In genomic region chr10:129059977-129060376, GRCh38 we compare ENCODE assay signal across 38 cellular contexts.
"Had no signal": no experiment of that assay in that cellular context is flagged by ENCODE, and none has a peak within 500 bp of the region (broad histone marks: within the 10 kb centered on the region; RNA-seq: fewer than 3 reads in every experiment).

No MANE protein-coding gene starts in this region.

- DNase-seq: activated B cell treated with CpG ODN at 0.5 μM for 24 hours; activated CD4-positive, alpha-beta memory T cell treated with anti-CD3 and anti-CD28 coated beads for 36 hours; activated CD4-positive, alpha-beta T cell treated with anti-CD3 and anti-CD28 coated beads for 4 hours; activated CD4-positive, alpha-beta T cell treated with anti-CD3 and anti-CD28 coated beads, Interleukin-2, amount 10 ng/mL, durations not matched to agents 24 days and 14 days; activated CD4-positive, alpha-beta T cell treated with anti-CD3 and anti-CD28 coated beads, Interleukin-2, amount 50 U/mL, for 1 hour; activated CD4-positive, alpha-beta T cell treated with anti-CD3 and anti-CD28 coated beads, Interleukin-2, amount 50 U/mL, for 4 hours; activated CD4-positive, CD25-positive, alpha-beta regulatory T cell treated with anti-CD3 and anti-CD28 coated beads, Interleukin-2, amount 50 U/mL, for 72 hours; activated CD8-positive, alpha-beta memory T cell treated with anti-CD3 and anti-CD28 coated beads, Interleukin-2, amount 50 U/mL, for 4 hours; activated effector memory CD4-positive, alpha-beta T cell treated with anti-CD3 and anti-CD28 coated beads, Interleukin-2, amount 50 U/mL, for 16 hours; activated gamma-delta T cell treated with Interleukin-2 at 50 U/mL for 16 hours; activated naive CD4-positive, alpha-beta T cell; activated naive CD4-positive, alpha-beta T cell treated with anti-CD3 and anti-CD28 coated beads for 36 hours; activated naive CD4-positive, alpha-beta T cell treated with anti-CD3 and anti-CD28 coated beads, Interleukin-2, amount 50 U/mL, for 16 hours; activated naive CD8-positive, alpha-beta T cell treated with anti-CD3 and anti-CD28 coated beads for 36 hours; activated T-cell treated with anti-CD3 and anti-CD28 coated beads for 4 hours; activated T-cell treated with anti-CD3 and anti-CD28 coated beads, Interleukin-2, amount 50 U/mL, for 1 hour; activated T-cell treated with anti-CD3 and anti-CD28 coated beads, Interleukin-2, amount 50 U/mL, for 4 hours; activated T-cell treated with anti-CD3 and anti-CD28 coated beads, Interleukin-2, amount 50 U/mL, for 72 hours; adrenal gland; amniotic stem cell; aorta; body of pancreas; brain microvascular endothelial cell; caudate nucleus; cerebellar nuclear complex; T-helper 1 cell; T-helper 2 cell; T-helper 9 cell had no signal

- H3K9me3 Mint-ChIP-seq: activated B cell treated with CpG ODN at 0.5 μM for 24 hours; activated CD4-positive, alpha-beta memory T cell treated with anti-CD3 and anti-CD28 coated beads for 36 hours; activated CD4-positive, alpha-beta T cell treated with anti-CD3 and anti-CD28 coated beads, Interleukin-2, amount 10 ng/mL, durations not matched to agents 24 days and 14 days; activated naive CD4-positive, alpha-beta T cell treated with anti-CD3 and anti-CD28 coated beads for 36 hours; activated naive CD4-positive, alpha-beta T cell treated with anti-CD3 and anti-CD28 coated beads, Interleukin-2, amount 50 U/mL, for 72 hours; activated naive CD8-positive, alpha-beta T cell treated with anti-CD3 and anti-CD28 coated beads for 36 hours; activated T-cell treated with anti-CD3 and anti-CD28 coated beads, Interleukin-2, amount 50 U/mL, for 4 hours; activated T-cell treated with anti-CD3 and anti-CD28 coated beads, Interleukin-2, amount 50 U/mL, for 72 hours; activated T-helper 1 cell treated with anti-CD3 and anti-CD28 coated beads, Interleukin-12 subunit alpha, Interleukin-12 subunit beta, Interleukin-2, Interleukin-4 antibody, amounts not matched to agents 30 ng/mL and 10 ng/mL and 1 ng/mL, durations not matched to agents 14 hours and 24 hours and 36 hours; activated T-helper 17 cell treated with anti-CD3 and anti-CD28 coated beads, Interleukin-2, amount 50 U/mL, for 72 hours; central memory CD8-positive, alpha-beta T cell; T-helper 1 cell treated with Interleukin-12 subunit alpha and Interleukin-12 subunit beta and Interleukin-4 antibody, amounts not matched to agents 30 μg/mL and 1 μg/mL, for 36 hours; T-helper 2 cell treated with Interferon-gamma antibody and Interleukin-4, amounts not matched to agents 5 μg/mL and 100 μg/mL, for 36 hours had no signal

- H3K27me3 ChIP-seq: adrenal gland, body of pancreas, brain microvascular endothelial cell, breast epithelium had no signal

- H3K4me3 Mint-ChIP-seq: activated B cell treated with CpG ODN at 0.5 μM for 24 hours; activated CD4-positive, alpha-beta memory T cell treated with anti-CD3 and anti-CD28 coated beads for 36 hours; activated CD4-positive, alpha-beta T cell treated with anti-CD3 and anti-CD28 coated beads, Interleukin-2, amount 10 ng/mL, durations not matched to agents 24 days and 14 days; activated naive CD4-positive, alpha-beta T cell treated with anti-CD3 and anti-CD28 coated beads for 36 hours; activated naive CD8-positive, alpha-beta T cell treated with anti-CD3 and anti-CD28 coated beads for 36 hours; activated T-cell treated with anti-CD3 and anti-CD28 coated beads, Interleukin-2, amount 50 U/mL, for 4 hours; activated T-cell treated with anti-CD3 and anti-CD28 coated beads, Interleukin-2, amount 50 U/mL, for 72 hours; activated T-helper 1 cell treated with anti-CD3 and anti-CD28 coated beads, Interleukin-12 subunit alpha, Interleukin-12 subunit beta, Interleukin-2, Interleukin-4 antibody, amounts not matched to agents 30 ng/mL and 10 ng/mL and 1 ng/mL, durations not matched to agents 14 hours and 24 hours and 36 hours; activated T-helper 17 cell treated with anti-CD3 and anti-CD28 coated beads, Interleukin-2, amount 50 U/mL, for 72 hours; central memory CD8-positive, alpha-beta T cell; T-helper 1 cell treated with Interleukin-12 subunit alpha and Interleukin-12 subunit beta and Interleukin-4 antibody, amounts not matched to agents 30 μg/mL and 1 μg/mL, for 36 hours; T-helper 2 cell treated with Interferon-gamma antibody and Interleukin-4, amounts not matched to agents 5 μg/mL and 100 μg/mL, for 36 hours had no signal

- H3K9me3 ChIP-seq: adrenal gland, body of pancreas, breast epithelium had no signal

- H3K27ac Mint-ChIP-seq: activated B cell treated with CpG ODN at 0.5 μM for 24 hours; activated CD4-positive, alpha-beta memory T cell treated with anti-CD3 and anti-CD28 coated beads for 36 hours; activated CD4-positive, alpha-beta T cell treated with anti-CD3 and anti-CD28 coated beads, Interleukin-2, amount 10 ng/mL, durations not matched to agents 24 days and 14 days; activated naive CD4-positive, alpha-beta T cell treated with anti-CD3 and anti-CD28 coated beads for 36 hours; activated naive CD4-positive, alpha-beta T cell treated with anti-CD3 and anti-CD28 coated beads, Interleukin-2, amount 50 U/mL, for 72 hours; activated naive CD8-positive, alpha-beta T cell treated with anti-CD3 and anti-CD28 coated beads for 36 hours; activated T-cell treated with anti-CD3 and anti-CD28 coated beads, Interleukin-2, amount 50 U/mL, for 72 hours; activated T-helper 1 cell treated with anti-CD3 and anti-CD28 coated beads, Interleukin-12 subunit alpha, Interleukin-12 subunit beta, Interleukin-2, Interleukin-4 antibody, amounts not matched to agents 30 ng/mL and 10 ng/mL and 1 ng/mL, durations not matched to agents 14 hours and 24 hours and 36 hours; activated T-helper 17 cell treated with anti-CD3 and anti-CD28 coated beads, Interleukin-2, amount 50 U/mL, for 72 hours; T-helper 1 cell treated with Interleukin-12 subunit alpha and Interleukin-12 subunit beta and Interleukin-4 antibody, amounts not matched to agents 30 μg/mL and 1 μg/mL, for 36 hours; T-helper 2 cell treated with Interferon-gamma antibody and Interleukin-4, amounts not matched to agents 5 μg/mL and 100 μg/mL, for 36 hours had no signal

- H3K36me3 ChIP-seq: adrenal gland, brain microvascular endothelial cell, breast epithelium had no signal

- FAIRE-seq: astrocyte, TTC549 had no signal

- H3K27ac ChIP-seq: adrenal gland, body of pancreas, brain microvascular endothelial cell, breast epithelium, VCaP had no signal

- ATAC-seq: activated naive CD4-positive, alpha-beta T cell treated with anti-CD3 and anti-CD28 coated beads, Interleukin-2, amount 50 U/mL, for 72 hours; activated T-cell treated with anti-CD3 and anti-CD28 coated beads, Interleukin-2, amount 50 U/mL, for 4 hours; activated T-cell treated with anti-CD3 and anti-CD28 coated beads, Interleukin-2, amount 50 U/mL, for 72 hours; activated T-helper 17 cell treated with anti-CD3 and anti-CD28 coated beads, Interleukin-2, amount 50 U/mL, for 72 hours; body of pancreas had no signal

- H3K4me1 ChIP-seq: adrenal gland, body of pancreas, breast epithelium had no signal

- H3K4me3 ChIP-seq: adrenal gland, body of pancreas, breast epithelium had no signal

- H3K36me3 Mint-ChIP-seq: activated CD4-positive, alpha-beta memory T cell treated with anti-CD3 and anti-CD28 coated beads for 36 hours; activated naive CD4-positive, alpha-beta T cell treated with anti-CD3 and anti-CD28 coated beads, Interleukin-2, amount 50 U/mL, for 72 hours; activated naive CD8-positive, alpha-beta T cell treated with anti-CD3 and anti-CD28 coated beads for 36 hours had no signal

- H3K27me3 Mint-ChIP-seq: activated B cell treated with CpG ODN at 0.5 μM for 24 hours; activated CD4-positive, alpha-beta memory T cell treated with anti-CD3 and anti-CD28 coated beads for 36 hours; activated naive CD8-positive, alpha-beta T cell treated with anti-CD3 and anti-CD28 coated beads for 36 hours had no signal
